21 cellular contexts compared by ENCODE assay signal in the genomic region with DNA sequence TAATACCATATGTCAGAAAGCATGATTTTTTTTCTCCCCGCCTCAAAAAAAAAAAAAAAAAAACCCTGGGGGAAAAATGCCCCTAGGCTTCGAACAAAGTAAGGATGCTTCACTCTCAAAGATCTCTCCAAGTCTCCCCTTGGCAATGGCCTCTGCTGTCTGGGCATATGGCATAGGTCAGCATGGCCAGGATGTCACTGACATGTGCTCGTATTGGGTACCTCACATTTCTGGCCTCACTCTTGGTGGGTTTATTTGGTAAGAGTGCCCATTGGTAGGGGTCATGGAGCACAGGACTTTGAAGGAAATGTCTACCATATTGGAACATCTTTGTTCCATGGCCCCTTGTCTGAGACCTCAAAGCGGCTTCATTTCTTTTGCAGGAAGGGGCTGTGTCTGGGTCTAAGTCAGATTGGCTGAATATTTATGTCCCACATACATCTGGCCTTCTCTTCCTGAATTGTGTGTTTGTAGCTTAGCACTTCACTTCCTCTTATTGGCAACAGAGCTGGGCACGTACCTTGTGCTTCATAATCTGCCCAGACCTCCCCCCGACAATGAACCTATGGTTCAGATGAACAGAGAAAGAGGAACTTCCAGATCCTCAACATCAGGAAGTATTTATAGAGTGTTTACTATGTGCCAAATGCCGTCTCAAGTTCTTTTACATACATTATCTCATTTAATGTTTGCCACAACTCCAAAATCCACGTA. TPM values are rescaled to one million over a fixed set of nuclear protein-coding genes. Genes with fewer than 3 reads are reported as not detected.
A peak's percentile ranks its signal among the peaks of the same experiment; 100 is the strongest.
DNase-seq lines count a peak whose midpoint lies in the region; ATAC-seq, FAIRE-seq and TF ChIP-seq lines count a peak whose summit lies in the region.
"Had no signal": no experiment of that assay in that cellular context is flagged by ENCODE, and none has a peak within 500 bp of the region (broad histone marks: within the 10 kb centered on the region; RNA-seq: fewer than 3 reads in every experiment).

No MANE protein-coding gene starts in this region.

- H3K4me3 ChIP-seq in K562: no peak overlapping the region

- H3K9me1 ChIP-seq in K562 (ENCODE audit: control insufficient read depth, insufficient read depth, low read length): no peaks in the 10 kb centered on the region

- no peak for TF ChIP-seq POLR2A in K562 (conservative IDR thresholded peaks at IDR 0.05)

- no peak for TF ChIP-seq RAD21 in K562 (CRISPR knock-in tag; conservative IDR thresholded peaks at IDR 0.05 in 1 of 2, IDR thresholded peaks at IDR 0.05 in 1 of 2)

- TF ChIP-seq CTCF in K562 (IDR thresholded peaks at IDR 0.05 in 2 of 3, conservative IDR thresholded peaks at IDR 0.05 in 1 of 3; ENCODE audit: insufficient read depth in 2 of 3, low read depth in 1 of 3, low read length in 3 of 3) (no peak), foreskin keratinocyte (conservative IDR thresholded peaks at IDR 0.05) (no peak)

- POLR2A ChIA-PET in K562 (lab: Yijun Ruan, JAX): interaction anchor here (0.5 kb wide), 1 partner anchor 161 kb away, joined by 3 read pairs; no protein-coding TSS in a partner anchor

- H3K79me2 ChIP-seq in K562 (ENCODE audit: control insufficient read depth, insufficient read depth, low read length): no peaks in the 10 kb centered on the region

- H3K27me3 ChIP-seq in K562 (ENCODE audit: control insufficient read depth in 2 of 2, insufficient read depth in 2 of 2, low read length in 2 of 2) (peaks cover 0 to 3% of the 10 kb centered on the region in 2 experiments; a peak in 1 of 5 replicates), foreskin keratinocyte (peaks cover 16% of the 10 kb centered on the region)
- H3K27me3 ChIP-seq: BE2C had no signal

- no peak overlapping the region for H2AFZ ChIP-seq in K562 (ENCODE audit: low read depth, low read length)

- no peaks in the 10 kb centered on the region for H4K20me1 ChIP-seq in K562 (replicated peaks; ENCODE audit: control insufficient read depth, insufficient read depth, low read length)

- CTCF ChIA-PET in K562 (lab: Yijun Ruan, JAX; ENCODE audit: low intra/inter-chr PET ratio): no interaction called here

- WGBS in K562 (ENCODE audit: insufficient coverage, low coverage, missing lambda C conversion rate): under 1% methylated on average over 7 of the region's 8 CpGs

- intact Hi-C loops in K562 (cut with micrococcal nuclease): no loop called here

- no peaks in the 10 kb centered on the region for H3K36me3 ChIP-seq in K562 (ENCODE audit: control insufficient read depth, insufficient read depth, low read length)

- no TSS peak for BruUV-seq in K562 (replicated peaks; lab: Mats Ljungman, UMichigan)

- no peak overlapping the region for H3K9ac ChIP-seq in K562 (ENCODE audit: insufficient read depth in 1 of 2, low read depth in 2 of 2, low read length in 2 of 2)
- H3K9ac ChIP-seq: KMS-11 had no signal

- TF ChIP-seq EP300 in K562 (IDR thresholded peaks at IDR 0.05; ENCODE audit: low read length): no peak

- no peaks in the 10 kb centered on the region for H3K4me1 ChIP-seq in K562 (replicated peaks in 1 of 2; ENCODE audit: control insufficient read depth in 2 of 2, insufficient read depth in 2 of 2, low read length in 2 of 2)
- no peaks in the 10 kb centered on the region for H3K4me1 ChIP-seq in foreskin keratinocyte

- no peaks in the 10 kb centered on the region for H3K9me3 ChIP-seq in K562 (replicated peaks; ENCODE audit: control insufficient read depth, insufficient read depth, low read depth, low read length)
- H3K9me3 ChIP-seq: BE2C had no signal

- H3K27ac ChIP-seq in K562 (ENCODE audit: extremely low read depth, low read depth, low read length) (no peak overlapping the region), foreskin keratinocyte (no peak overlapping the region)
- H3K27ac ChIP-seq: KMS-11 had no signal

- in situ Hi-C loops in KBM-7 (cut with MboI; ENCODE audit: low pct_unique_long_range_greater_than_20kb, low sequenced_read_pairs): no loop called here
- in situ Hi-C loops in K562 (cut with MboI): no loop called here

- peak; percentile 39 to 53 for DNase-seq in AML-193 (lab: John Stamatoyannopoulos, UW)
- DNase-seq in KBM-7: peak; percentile 94
- DNase-seq in OCI-M1 (lab: John Stamatoyannopoulos, UW): peak; percentile 86
- DNase-seq in K562 (ENCODE audit: extremely low read depth in 1 of 4, low spot score in 3 of 4): no peak
- no peak for DNase-seq in COR-L47 (lab: John Stamatoyannopoulos, UW)
- DNase-seq in foreskin keratinocyte: no peak
- DNase-seq in stimulated activated naive CD4-positive, alpha-beta T cell (lab: John Stamatoyannopoulos, UW): no peak
- DNase-seq: activated CD4-positive, alpha-beta T cell treated with anti-CD3 and anti-CD28 coated beads, Interleukin-2, amount 50 U/mL, for 48 hours; activated naive CD4-positive, alpha-beta T cell treated with anti-CD3 and anti-CD28 coated beads for 36 hours; BE2C; GOT3; natural killer cell; NCI-H2107; NCI-H510A; NK-92 treated with Interleukin-12 subunit alpha and Interleukin-12 subunit beta, amount 100 ng/mL, for 24 hours had no signal

- H3K4me2 ChIP-seq in K562 (ENCODE audit: insufficient read depth, low read length): no peak overlapping the region
- H3K4me2 ChIP-seq: KMS-11 had no signal

- ATAC-seq in K562: no peak
- ATAC-seq in HG03442 (IDR thresholded peaks at IDR 0.05; ENCODE audit: unreplicated experiment): no peak
- ATAC-seq in foreskin keratinocyte: no peak
- ATAC-seq: natural killer cell, Right ventricle myocardium inferior, sciatic nerve, WTC11 had no signal

- no peak for FAIRE-seq in K562 (lab: Jason Lieb, UNC)
- FAIRE-seq: G401.6 had no signal

TF ChIP-seq in K562, 482 proteins besides CTCF, POLR2A, EP300 and RAD21 (continues in another document):
- TF ChIP-seq MAZ (CRISPR knock-in tag; conservative IDR thresholded peaks at IDR 0.05 in 1 of 2, IDR thresholded peaks at IDR 0.05 in 1 of 2): no peak
- TF ChIP-seq, protein P1, sequence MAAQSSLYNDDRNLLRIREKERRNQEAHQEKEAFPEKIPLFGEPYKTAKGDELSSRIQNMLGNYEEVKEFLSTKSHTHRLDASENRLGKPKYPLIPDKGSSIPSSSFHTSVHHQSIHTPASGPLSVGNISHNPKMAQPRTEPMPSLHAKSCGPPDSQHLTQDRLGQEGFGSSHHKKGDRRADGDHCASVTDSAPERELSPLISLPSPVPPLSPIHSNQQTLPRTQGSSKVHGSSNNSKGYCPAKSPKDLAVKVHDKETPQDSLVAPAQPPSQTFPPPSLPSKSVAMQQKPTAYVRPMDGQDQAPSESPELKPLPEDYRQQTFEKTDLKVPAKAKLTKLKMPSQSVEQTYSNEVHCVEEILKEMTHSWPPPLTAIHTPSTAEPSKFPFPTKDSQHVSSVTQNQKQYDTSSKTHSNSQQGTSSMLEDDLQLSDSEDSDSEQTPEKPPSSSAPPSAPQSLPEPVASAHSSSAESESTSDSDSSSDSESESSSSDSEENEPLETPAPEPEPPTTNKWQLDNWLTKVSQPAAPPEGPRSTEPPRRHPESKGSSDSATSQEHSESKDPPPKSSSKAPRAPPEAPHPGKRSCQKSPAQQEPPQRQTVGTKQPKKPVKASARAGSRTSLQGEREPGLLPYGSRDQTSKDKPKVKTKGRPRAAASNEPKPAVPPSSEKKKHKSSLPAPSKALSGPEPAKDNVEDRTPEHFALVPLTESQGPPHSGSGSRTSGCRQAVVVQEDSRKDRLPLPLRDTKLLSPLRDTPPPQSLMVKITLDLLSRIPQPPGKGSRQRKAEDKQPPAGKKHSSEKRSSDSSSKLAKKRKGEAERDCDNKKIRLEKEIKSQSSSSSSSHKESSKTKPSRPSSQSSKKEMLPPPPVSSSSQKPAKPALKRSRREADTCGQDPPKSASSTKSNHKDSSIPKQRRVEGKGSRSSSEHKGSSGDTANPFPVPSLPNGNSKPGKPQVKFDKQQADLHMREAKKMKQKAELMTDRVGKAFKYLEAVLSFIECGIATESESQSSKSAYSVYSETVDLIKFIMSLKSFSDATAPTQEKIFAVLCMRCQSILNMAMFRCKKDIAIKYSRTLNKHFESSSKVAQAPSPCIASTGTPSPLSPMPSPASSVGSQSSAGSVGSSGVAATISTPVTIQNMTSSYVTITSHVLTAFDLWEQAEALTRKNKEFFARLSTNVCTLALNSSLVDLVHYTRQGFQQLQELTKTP (IDR thresholded peaks at IDR 0.05; ENCODE audit: low read depth in 1 of 2, partially characterized antibody in 2 of 2): no peak
- no peak for TF ChIP-seq HMG20A (CRISPR knock-in tag; conservative IDR thresholded peaks at IDR 0.05)
- TF ChIP-seq, protein P2, sequence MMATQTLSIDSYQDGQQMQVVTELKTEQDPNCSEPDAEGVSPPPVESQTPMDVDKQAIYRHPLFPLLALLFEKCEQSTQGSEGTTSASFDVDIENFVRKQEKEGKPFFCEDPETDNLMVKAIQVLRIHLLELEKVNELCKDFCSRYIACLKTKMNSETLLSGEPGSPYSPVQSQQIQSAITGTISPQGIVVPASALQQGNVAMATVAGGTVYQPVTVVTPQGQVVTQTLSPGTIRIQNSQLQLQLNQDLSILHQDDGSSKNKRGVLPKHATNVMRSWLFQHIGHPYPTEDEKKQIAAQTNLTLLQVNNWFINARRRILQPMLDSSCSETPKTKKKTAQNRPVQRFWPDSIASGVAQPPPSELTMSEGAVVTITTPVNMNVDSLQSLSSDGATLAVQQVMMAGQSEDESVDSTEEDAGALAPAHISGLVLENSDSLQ (IDR thresholded peaks at IDR 0.05): no peak
- no peak for TF ChIP-seq ADNP (tag; IDR thresholded peaks at IDR 0.05)
- TF ChIP-seq LCOR (CRISPR knock-in tag; IDR thresholded peaks at IDR 0.05): no peak

RNA-seq across cellular contexts. Expression of a gene that starts 36.3 kb away (rescaled TPM):
- total RNA-seq in K562 (2011; cell fraction: chromatin; rRNA removed; ENCODE audit: low replicate concordance): not detected in 2 replicates
- total RNA-seq in K562 (2011; cell fraction: nucleolus; rRNA removed): not detected in 2 replicates
- total RNA-seq in K562 (2011; cell fraction: nucleoplasm; rRNA removed): not detected in 2 replicates
- not detected in 2 replicates for total RNA-seq in K562 (2014; rRNA removed)
- not detected in 2 replicates for total RNA-seq in K562 (2014; rRNA removed; fragmentation: Illumina TruSeq; extraction: Trizol)
- 0.25 TPM in 1 of 2 replicates, not detected in the other for total RNA-seq in K562 (2015; rRNA removed; fragmentation: Illumina TruSeq; extraction: Trizol)
- 0.29 TPM in 1 of 2 replicates, not detected in the other for total RNA-seq in K562 (2021)
- polyA plus RNA-seq in K562 (2011; rRNA removed): not detected in 2 replicates
- not detected in 2 replicates for polyA plus RNA-seq in K562 (2011; cell fraction: cytosol; rRNA removed)
- polyA plus RNA-seq in K562 (2011; cell fraction: nucleus; rRNA removed): not detected in 2 replicates
- 0.22 TPM in 1 of 2 replicates, not detected in the other for polyA plus RNA-seq in K562 (2012)
- not detected in 2 replicates for polyA plus RNA-seq in K562 (2014; fragmentation: Illumina TruSeq; extraction: Trizol)
- under 1 TPM in 1 of 2 experiments, not detected in 1; 0.06 TPM for polyA plus RNA-seq in K562 (2014; fragmentation: Nextera tagmentation; extraction: Ambion mirVana)
- polyA plus RNA-seq in K562 (2014; rRNA removed): not detected in 2 replicates
- not detected in 2 replicates for polyA minus RNA-seq in K562 (2011; rRNA and poly(A)+ RNA removed)
- not detected in 2 replicates for polyA minus RNA-seq in K562 (2011; cell fraction: cytosol; rRNA and poly(A)+ RNA removed)
- not detected in 2 replicates for polyA minus RNA-seq in K562 (2011; cell fraction: nucleus; rRNA and poly(A)+ RNA removed)
- 78.5 and 108 TPM in 2 replicates for total RNA-seq in foreskin keratinocyte
- polyA plus RNA-seq in foreskin keratinocyte: 77.4 and 98.9 TPM in 2 replicates

Comparison
In these comparisons a context has a peak if more than half of its experiments do, and no peak if none do; other contexts are left out.
1. DNase-seq: peak in AML-193 (2 of 2), KBM-7 (single experiment) and OCI-M1 (single experiment); none in K562 (0 of 4), COR-L47 (single experiment), foreskin keratinocyte (0 of 2) and stimulated activated naive CD4-positive, alpha-beta T cell (0 of 6).
2. RNA of a gene that starts 36.3 kb away (total RNA-seq): 78.5 to 108 TPM in foreskin keratinocyte; 0.25 to 0.29 TPM in K562; every median in the first group is over 10 times any median in the second.